Comparison of ENCODE assay signal across 9 cellular contexts in genomic region chr18:26133652-26134051, GRCh38. TPM values are rescaled to one million over a fixed set of nuclear protein-coding genes. Genes with fewer than 3 reads are reported as not detected.
A peak's percentile ranks its signal among the peaks of the same experiment; 100 is the strongest.
DNase-seq lines count a peak whose midpoint lies in the region; ATAC-seq and TF ChIP-seq lines count a peak whose summit lies in the region.
"Had no signal": no experiment of that assay in that cellular context is flagged by ENCODE, and none has a peak within 500 bp of the region (broad histone marks: within the 10 kb centered on the region; RNA-seq: fewer than 3 reads in every experiment).

Gene PSMA8, plus strand, starts transcription at chr18:26133869. Its CDS starts 97 bp downstream, at chr18:26133966.

- peaks cover 10% of the 10 kb centered on the region for H3K27me3 Mint-ChIP-seq in WTC11 (ENCODE audit: low read depth)

- peaks cover 8% of the 10 kb centered on the region; the same call in 1 of the 2 replicates for H3K4me1 Mint-ChIP-seq in WTC11

- ATAC-seq in WTC11 (peak; percentile 88), GM21717 (IDR thresholded peaks at IDR 0.05; ENCODE audit: unreplicated experiment) (no peak)
- ATAC-seq: psoas muscle had no signal

- H3K36me3 Mint-ChIP-seq in WTC11, result no peaks in the 10 kb centered on the region

- no peaks in the 10 kb centered on the region for H3K36me3 ChIP-seq in MG63

- TF ChIP-seq CTCF in WTC11 (IDR thresholded peaks at IDR 0.05) (no peak), coronary artery (IDR thresholded peaks at IDR 0.05) (no peak)

- CTCF ChIA-PET in WTC11 (lab: Charles Lee), result interaction anchor here (0.7 kb wide), 1 partner anchor 31 kb away, joined by 3 read pairs; no protein-coding TSS in a partner anchor

- no peak within 1 kb of the TSS for H3K27ac ChIP-seq in coronary artery
- H3K27ac ChIP-seq: psoas muscle had no signal

- H3K27me3 ChIP-seq in MG63, result peaks cover 2% of the 10 kb centered on the region

- POLR2A ChIA-PET in WTC11 (lab: Charles Lee), result no interaction called here

- no peak within 1 kb of the TSS for H3K27ac Mint-ChIP-seq in WTC11

- peak within 1 kb of the TSS; percentile 53; the same call in 1 of the 2 replicates for H3K4me3 ChIP-seq in GM08714 (ENCODE audit: low read length)
- H3K4me3 ChIP-seq in coronary artery, result peak within 1 kb of the TSS; percentile 45
- H3K4me3 ChIP-seq in MG63, result no peak within 1 kb of the TSS
- H3K4me3 ChIP-seq: psoas muscle had no signal

- no peak within 1 kb of the TSS for H3K4me3 Mint-ChIP-seq in WTC11

- DNase-seq in WTC11 (ENCODE audit: low spot score), result peak; percentile 45
- DNase-seq in coronary artery (ENCODE audit: low spot score), result no peak
- peak in 3 of 4 experiments; percentile 10 to 21 (median 11) for DNase-seq in stimulated activated CD4-positive, alpha-beta T cell treated with anti-CD3 and anti-CD28 coated beads, Interleukin-1b, Interleukin-23, amount 100 ng/mL, for 24 hours (ENCODE audit: low read depth in 4 of 4, low spot score in 1 of 4)
- no peak for DNase-seq in NCI-H2196 treated with DMSO at 0.1 percent for 48 hours (lab: John Stamatoyannopoulos, UW; ENCODE audit: unreplicated experiment)
- DNase-seq in MG63, result no peak
- no peak for DNase-seq in NK-92 (lab: John Stamatoyannopoulos, UW; ENCODE audit: unreplicated experiment)

- no peaks in the 10 kb centered on the region for H3K9me3 Mint-ChIP-seq in WTC11

- H3K9me3 ChIP-seq in MG63, result no peaks in the 10 kb centered on the region
- H3K9me3 ChIP-seq: psoas muscle had no signal

TF ChIP-seq in WTC11, 78 proteins besides CTCF, POLR2A, EP300 and RAD21:
- TF ChIP-seq ETV6 (CRISPR knock-in tag; IDR thresholded peaks at IDR 0.05), result peak; percentile 96
- 0 out of 2 replicates have a peak, but pooled peaks have one; percentile 50 for TF ChIP-seq TEAD1 (CRISPR knock-in tag; IDR thresholded peaks at IDR 0.05)
- TF ChIP-seq MYBL2 (CRISPR knock-in tag; IDR thresholded peaks at IDR 0.05), result no peak
- peak; percentile 32; the same call in 1 of the 2 replicates for TF ChIP-seq SMAD3 (CRISPR knock-in tag; IDR thresholded peaks at IDR 0.05; ENCODE audit: borderline replicate concordance)
- 0 out of 2 replicates have a peak, but pooled peaks have one; percentile 30 for TF ChIP-seq E2F5 (CRISPR knock-in tag; IDR thresholded peaks at IDR 0.05)
- peak; percentile 92 for TF ChIP-seq MAX (CRISPR knock-in tag; IDR thresholded peaks at IDR 0.05)
- no peak for TF ChIP-seq NFATC4 (CRISPR knock-in tag; IDR thresholded peaks at IDR 0.05)
- 0 out of 2 replicates have a peak, but pooled peaks have one; percentile 23 for TF ChIP-seq FOXK1 (CRISPR knock-in tag; IDR thresholded peaks at IDR 0.05)
- TF ChIP-seq ZMAT4 (CRISPR knock-in tag; IDR thresholded peaks at IDR 0.05), result no peak
- 0 out of 2 replicates have a peak, but pooled peaks have one; percentile 77 for TF ChIP-seq FOXP4 (CRISPR knock-in tag; IDR thresholded peaks at IDR 0.05)
- peak; percentile 65; the same call in 1 of the 2 replicates for TF ChIP-seq FOXP1 (CRISPR knock-in tag; IDR thresholded peaks at IDR 0.05; ENCODE audit: borderline replicate concordance)
- no peak for TF ChIP-seq MLX (CRISPR knock-in tag; IDR thresholded peaks at IDR 0.05)

RNA-seq across cellular contexts. Expression of gene PSMA8, which starts in this region (rescaled TPM):
- total RNA-seq in WTC11 (2021), result not detected in 3 replicates
- 0.23 TPM in 1 of 2 replicates, not detected in the other for total RNA-seq in MG63 (2014; rRNA removed; shearing (Covaris generic); ENCODE audit: low replicate concordance)
- total RNA-seq: psoas muscle had no signal

Comparison
In these comparisons a context has a peak if more than half of its experiments do, and no peak if none do; other contexts are left out.
1. Peak in DNase-seq and ATAC-seq in WTC11; RNA of the gene not detected or under 1 TPM.
2. DNase-seq: peak in stimulated activated CD4-positive, alpha-beta T cell treated with anti-CD3 and anti-CD28 coated beads, Interleukin-1b, Interleukin-23, amount 100 ng/mL, for 24 hours (3 of 4); none in coronary artery (single experiment), NCI-H2196 treated with DMSO at 0.1 percent for 48 hours (single experiment), MG63 (single experiment) and NK-92 (single experiment).